22 cellular contexts compared by ENCODE assay signal in the genomic region with DNA sequence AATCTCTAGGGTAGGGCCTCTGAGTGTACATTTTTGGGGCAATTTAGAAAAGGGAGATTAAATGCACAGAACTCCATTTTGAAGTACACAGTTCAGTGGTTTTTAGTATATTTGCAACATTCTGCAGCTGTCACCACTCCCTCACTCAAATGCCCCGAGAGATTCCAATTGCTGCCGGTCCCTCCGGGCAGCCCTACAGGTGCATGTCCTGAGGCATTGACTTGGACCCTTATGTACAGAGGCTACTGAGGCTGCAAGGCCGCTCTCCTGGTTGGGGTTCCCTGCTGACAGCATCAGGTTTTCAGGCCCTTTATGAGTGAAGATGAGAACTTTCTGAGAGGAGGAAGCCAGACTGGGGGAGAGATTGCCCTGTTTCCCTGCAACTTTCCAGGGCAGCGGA. TPM values are rescaled to one million over a fixed set of nuclear protein-coding genes. Genes with fewer than 3 reads are reported as not detected.
DNase-seq lines count a peak whose midpoint lies in the region; ATAC-seq, FAIRE-seq and TF ChIP-seq lines count a peak whose summit lies in the region.
"Had no signal": no experiment of that assay in that cellular context is flagged by ENCODE, and none has a peak within 500 bp of the region (broad histone marks: within the 10 kb centered on the region; RNA-seq: fewer than 3 reads in every experiment).

No MANE protein-coding gene starts in this region.

- ATAC-seq in left ventricle myocardium superior: no peak
- ATAC-seq in GM19452 (IDR thresholded peaks at IDR 0.05; ENCODE audit: unreplicated experiment): no peak
- no peak for ATAC-seq in GM19035 (IDR thresholded peaks at IDR 0.05; ENCODE audit: unreplicated experiment)
- ATAC-seq: GM23338, HCT116 had no signal

- H3K9me3 ChIP-seq in cardiac muscle cell (ENCODE audit: low read depth) (no peaks in the 10 kb centered on the region), tibial artery (no peaks in the 10 kb centered on the region)
- H3K9me3 ChIP-seq: Caco-2 had no signal

- peaks cover 20% of the 10 kb centered on the region for H3K36me3 ChIP-seq in cardiac muscle cell
- H3K36me3 ChIP-seq in bronchial epithelial cell (ENCODE audit: control insufficient read depth, insufficient read depth, low read length): no peaks in the 10 kb centered on the region
- H3K36me3 ChIP-seq in tibial artery: no peaks in the 10 kb centered on the region

- FAIRE-seq in bronchial epithelial cell (lab: Jason Lieb, UNC): peak; percentile 40

- TF ChIP-seq CTCF in cardiac muscle cell (IDR thresholded peaks at IDR 0.05; ENCODE audit: low read depth, low read length): no peak
- no peak for TF ChIP-seq CTCF in bronchial epithelial cell (IDR thresholded peaks at IDR 0.05; ENCODE audit: insufficient read depth, low read length, severe bottlenecking)
- TF ChIP-seq CTCF in nephron (IDR thresholded peaks at IDR 0.05; ENCODE audit: unreplicated experiment in 3 of 3): no peak
- TF ChIP-seq CTCF in tibial artery (IDR thresholded peaks at IDR 0.05): no peak

- H3K36me3 Mint-ChIP-seq in nephron (ENCODE audit: low read depth): peaks cover 3% of the 10 kb centered on the region

- H3K4me3 ChIP-seq in cardiac muscle cell: no peak overlapping the region
- H3K4me3 ChIP-seq in bronchial epithelial cell (ENCODE audit: low read depth, low read length): no peak overlapping the region
- no peak overlapping the region for H3K4me3 ChIP-seq in tibial artery
- H3K4me3 ChIP-seq: GM23338 had no signal

- H3K27me3 Mint-ChIP-seq in nephron (ENCODE audit: low read depth): no peaks in the 10 kb centered on the region
- H3K27me3 Mint-ChIP-seq: CD4-positive, alpha-beta T cell; IgD-negative memory B cell had no signal

- intact Hi-C loops in left ventricle myocardium superior (cut with micrococcal nuclease): no loop called here
- intact Hi-C loops in tibial artery (cut with DNase I; ENCODE audit: low total_unique reads): no loop called here

- peak overlapping the region; percentile 22 to 37 (median 27) for H3K27ac Mint-ChIP-seq in nephron
- H3K27ac Mint-ChIP-seq: B cell; CD4-positive, alpha-beta T cell; GM23338; IgD-negative memory B cell had no signal

- H3K27me3 ChIP-seq in cardiac muscle cell (no peaks in the 10 kb centered on the region), bronchial epithelial cell (ENCODE audit: control insufficient read depth, insufficient read depth, low read length) (no peaks in the 10 kb centered on the region), tibial artery (no peaks in the 10 kb centered on the region)

- H3K4me1 ChIP-seq in cardiac muscle cell (ENCODE audit: low read depth): peaks cover 57% of the 10 kb centered on the region
- peaks cover 0 to 95% (median 56%) of the 10 kb centered on the region in 4 donors for H3K4me1 ChIP-seq in tibial artery
- H3K4me1 ChIP-seq: Caco-2 had no signal

- DNase-seq in cardiac muscle cell (ENCODE audit: low read depth in 1 of 2, low spot score in 1 of 2) (no peak), left ventricle myocardium superior (no peak), bronchial epithelial cell (ENCODE audit: low read depth) (no peak), tibial artery (no peak), ureter (ENCODE audit: low spot score) (no peak)
- DNase-seq: Caco-2; CD4-positive, alpha-beta T cell; Karpas-422; NCI-H1417 treated with DMSO at 0.1 percent for 48 hours; NCI-H187 treated with DMSO at 0.1 percent for 48 hours; NCI-H226; NCI-H524; PC-3 had no signal

- peaks cover 56% of the 10 kb centered on the region for H3K4me1 Mint-ChIP-seq in nephron
- H3K4me1 Mint-ChIP-seq: B cell, IgD-negative memory B cell had no signal

- H3K9me3 Mint-ChIP-seq in nephron: no peaks in the 10 kb centered on the region
- H3K9me3 Mint-ChIP-seq: CD4-positive, alpha-beta T cell; GM23338; IgD-negative memory B cell had no signal

- peak overlapping the region; percentile 73 for H3K27ac ChIP-seq in cardiac muscle cell
- H3K27ac ChIP-seq in tibial artery: peak overlapping the region; percentile 57 to 62
- H3K27ac ChIP-seq: 22Rv1 had no signal

- H3K4me3 Mint-ChIP-seq in nephron: no peak overlapping the region
- H3K4me3 Mint-ChIP-seq: B cell; CD4-positive, alpha-beta T cell; GM23338; IgD-negative memory B cell had no signal

RNA-seq across cellular contexts. Expression of a gene that starts 39.6 kb away (rescaled TPM):
- 232 and 274 TPM in 2 replicates for total RNA-seq in cardiac muscle cell
- polyA plus RNA-seq in cardiac muscle cell: 106 and 155 TPM in 2 replicates
- 14.9 TPM for total RNA-seq in left ventricle myocardium superior
- total RNA-seq in bronchial epithelial cell: 0.79 TPM in 1 of 2 replicates, not detected in the other
- total RNA-seq in ureter: 17.4 TPM
- total RNA-seq: MCF 10A had no signal
- polyA plus RNA-seq: IgD-negative memory B cell had no signal

Comparison
In these comparisons a context has a peak if more than half of its experiments do, and no peak if none do; other contexts are left out.
1. RNA of a gene that starts 39.6 kb away (total RNA-seq): 232 to 274 TPM in cardiac muscle cell; 17.4 TPM in ureter (single experiment), 14.9 TPM in left ventricle myocardium superior (single experiment) and 0.79 TPM in bronchial epithelial cell; every median in the first group is over 10 times any median in the second.